Comparison of ENCODE assay signal across 16 cellular contexts in the genomic region with DNA sequence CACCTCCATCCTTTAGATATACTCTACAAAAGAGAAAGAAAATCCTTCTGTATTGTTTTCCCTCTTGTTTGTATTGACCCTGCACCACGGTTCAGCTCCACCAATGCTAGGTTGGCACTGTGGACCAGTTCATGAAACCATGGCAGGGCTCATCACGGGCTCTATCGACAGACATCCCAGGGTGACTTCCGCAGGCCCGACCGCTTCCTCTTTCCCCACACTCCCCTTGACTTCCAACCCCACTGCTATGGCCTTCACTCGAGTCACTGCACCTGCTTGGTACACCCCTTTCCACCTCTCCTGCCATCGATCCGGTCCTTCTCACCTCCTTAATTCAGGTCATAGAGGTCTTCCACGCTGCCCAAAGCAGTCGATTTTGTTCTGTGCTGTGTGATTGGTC. TPM values are rescaled to one million over a fixed set of nuclear protein-coding genes. Genes with fewer than 3 reads are reported as not detected.
DNase-seq lines count a peak whose midpoint lies in the region; ATAC-seq and TF ChIP-seq lines count a peak whose summit lies in the region.
"Had no signal": no experiment of that assay in that cellular context is flagged by ENCODE, and none has a peak within 500 bp of the region (broad histone marks: within the 10 kb centered on the region; RNA-seq: fewer than 3 reads in every experiment).

No MANE protein-coding gene starts in this region.

- no peak for TF ChIP-seq POLR2A in gastrocnemius medialis (IDR thresholded peaks at IDR 0.05)

- DNase-seq in T-helper 2 cell treated with Interferon-gamma antibody and Interleukin-4, amounts not matched to agents 5 μg/mL and 100 μg/mL, for 36 hours (ENCODE audit: low spot score) = no peak
- no peak for DNase-seq in T-helper 2 cell
- peak; percentile 3 for DNase-seq in SK-N-DZ (ENCODE audit: low spot score)
- no peak for DNase-seq in central memory CD8-positive, alpha-beta T cell (ENCODE audit: low spot score in 2 of 2)
- no peak for DNase-seq in gastrocnemius medialis
- no peak for DNase-seq in DMS 273 (lab: John Stamatoyannopoulos, UW; ENCODE audit: unreplicated experiment)
- DNase-seq: 8988T; activated naive CD4-positive, alpha-beta T cell treated with anti-CD3 and anti-CD28 coated beads, Interleukin-2, amount 10 ng/mL, durations not matched to agents 7 days and 5 days; hypothalamus; NCI-H1092 treated with DMSO at 0.1 percent for 48 hours; ovary had no signal

- no peaks in the 10 kb centered on the region for H3K27me3 Mint-ChIP-seq in T-helper 2 cell treated with Interferon-gamma antibody and Interleukin-4, amounts not matched to agents 5 μg/mL and 100 μg/mL, for 36 hours (ENCODE audit: low read depth)
- no peaks in the 10 kb centered on the region for H3K27me3 Mint-ChIP-seq in central memory CD8-positive, alpha-beta T cell
- H3K27me3 Mint-ChIP-seq in stimulated activated memory B cell treated with anti-CD40 and anti-IgM and Interleukin-4, amounts not matched to agents 10 μg/mL and 1 μg/mL and 100 μg/mL, for 72 hours = no peaks in the 10 kb centered on the region
- H3K27me3 Mint-ChIP-seq: activated naive CD4-positive, alpha-beta T cell treated with anti-CD3 and anti-CD28 coated beads, Interleukin-2, amount 10 ng/mL, durations not matched to agents 7 days and 5 days had no signal

- ATAC-seq in central memory CD8-positive, alpha-beta T cell (replicated peaks; ENCODE audit: extremely low read depth, poor library complexity, severe bottlenecking) = no peak
- peak; percentile 51 for ATAC-seq in stimulated activated memory B cell treated with anti-CD40 and anti-IgM and Interleukin-4, amounts not matched to agents 10 μg/mL and 1 μg/mL and 100 μg/mL, for 72 hours
- ATAC-seq in gastrocnemius medialis (no peak), GM19035 (IDR thresholded peaks at IDR 0.05; ENCODE audit: unreplicated experiment) (no peak)
- ATAC-seq: HCT116 had no signal

- no peaks in the 10 kb centered on the region for H3K27me3 ChIP-seq in gastrocnemius medialis
- H3K27me3 ChIP-seq: esophagus muscularis mucosa, ovary, suprapubic skin had no signal

- no peaks in the 10 kb centered on the region for H3K9me3 Mint-ChIP-seq in T-helper 2 cell treated with Interferon-gamma antibody and Interleukin-4, amounts not matched to agents 5 μg/mL and 100 μg/mL, for 36 hours
- no peaks in the 10 kb centered on the region for H3K9me3 Mint-ChIP-seq in central memory CD8-positive, alpha-beta T cell
- H3K9me3 Mint-ChIP-seq in stimulated activated memory B cell treated with anti-CD40 and anti-IgM and Interleukin-4, amounts not matched to agents 10 μg/mL and 1 μg/mL and 100 μg/mL, for 72 hours = peaks cover 5% of the 10 kb centered on the region
- H3K9me3 Mint-ChIP-seq: activated naive CD4-positive, alpha-beta T cell treated with anti-CD3 and anti-CD28 coated beads, Interleukin-2, amount 10 ng/mL, durations not matched to agents 7 days and 5 days had no signal

- H3K4me3 ChIP-seq in gastrocnemius medialis = no peak overlapping the region
- H3K4me3 ChIP-seq: esophagus muscularis mucosa, ovary, suprapubic skin had no signal

- intact Hi-C loops in gastrocnemius medialis (cut with DNase I; ENCODE audit: low total_unique reads) = no loop called here

- peaks cover 0 to 62% of the 10 kb centered on the region in 2 donors for H3K36me3 ChIP-seq in gastrocnemius medialis
- H3K36me3 ChIP-seq: ovary had no signal

- H3K27ac Mint-ChIP-seq in T-helper 2 cell treated with Interferon-gamma antibody and Interleukin-4, amounts not matched to agents 5 μg/mL and 100 μg/mL, for 36 hours = peak overlapping the region; percentile 74
- peak overlapping the region; percentile 89 for H3K27ac Mint-ChIP-seq in central memory CD8-positive, alpha-beta T cell (ENCODE audit: low read depth)
- H3K27ac Mint-ChIP-seq in stimulated activated memory B cell treated with anti-CD40 and anti-IgM and Interleukin-4, amounts not matched to agents 10 μg/mL and 1 μg/mL and 100 μg/mL, for 72 hours = peak overlapping the region; percentile 82
- H3K27ac Mint-ChIP-seq: activated naive CD4-positive, alpha-beta T cell treated with anti-CD3 and anti-CD28 coated beads, Interleukin-2, amount 10 ng/mL, durations not matched to agents 7 days and 5 days had no signal

- no peak overlapping the region for H3K27ac ChIP-seq in gastrocnemius medialis
- H3K27ac ChIP-seq: ovary, suprapubic skin had no signal

- no peak for TF ChIP-seq CTCF in gastrocnemius medialis (IDR thresholded peaks at IDR 0.05 in 4 of 5, conservative IDR thresholded peaks at IDR 0.05 in 1 of 5)

- H3K4me1 ChIP-seq in gastrocnemius medialis = no peaks in the 10 kb centered on the region
- H3K4me1 ChIP-seq: suprapubic skin had no signal

- peaks cover 55% of the 10 kb centered on the region for H3K36me3 Mint-ChIP-seq in T-helper 2 cell treated with Interferon-gamma antibody and Interleukin-4, amounts not matched to agents 5 μg/mL and 100 μg/mL, for 36 hours (ENCODE audit: low read depth)
- H3K36me3 Mint-ChIP-seq in central memory CD8-positive, alpha-beta T cell (ENCODE audit: insufficient read depth) = peaks cover 10% of the 10 kb centered on the region
- H3K36me3 Mint-ChIP-seq in stimulated activated memory B cell treated with anti-CD40 and anti-IgM and Interleukin-4, amounts not matched to agents 10 μg/mL and 1 μg/mL and 100 μg/mL, for 72 hours = peaks cover 54% of the 10 kb centered on the region

- H3K4me1 Mint-ChIP-seq in T-helper 2 cell treated with Interferon-gamma antibody and Interleukin-4, amounts not matched to agents 5 μg/mL and 100 μg/mL, for 36 hours (ENCODE audit: low read depth) = peaks cover 35% of the 10 kb centered on the region
- peaks cover 26% of the 10 kb centered on the region for H3K4me1 Mint-ChIP-seq in central memory CD8-positive, alpha-beta T cell
- H3K4me1 Mint-ChIP-seq in stimulated activated memory B cell treated with anti-CD40 and anti-IgM and Interleukin-4, amounts not matched to agents 10 μg/mL and 1 μg/mL and 100 μg/mL, for 72 hours = peaks cover 37% of the 10 kb centered on the region

- no peak overlapping the region for H3K4me3 Mint-ChIP-seq in T-helper 2 cell treated with Interferon-gamma antibody and Interleukin-4, amounts not matched to agents 5 μg/mL and 100 μg/mL, for 36 hours
- H3K4me3 Mint-ChIP-seq in central memory CD8-positive, alpha-beta T cell = no peak overlapping the region
- no peak overlapping the region for H3K4me3 Mint-ChIP-seq in stimulated activated memory B cell treated with anti-CD40 and anti-IgM and Interleukin-4, amounts not matched to agents 10 μg/mL and 1 μg/mL and 100 μg/mL, for 72 hours
- H3K4me3 Mint-ChIP-seq: activated naive CD4-positive, alpha-beta T cell treated with anti-CD3 and anti-CD28 coated beads, Interleukin-2, amount 10 ng/mL, durations not matched to agents 7 days and 5 days had no signal

- in situ Hi-C loops in gastrocnemius medialis (cut with MboI; ENCODE audit: low sequenced_read_pairs in 4 of 4) = loop anchor here in 1 of 4 donors (25.0 kb wide), 1 partner anchor 193 kb away; no protein-coding TSS in a partner anchor

- H3K9me3 ChIP-seq in gastrocnemius medialis = no peaks in the 10 kb centered on the region
- H3K9me3 ChIP-seq: esophagus muscularis mucosa, ovary, suprapubic skin had no signal

RNA-seq across cellular contexts. Expression of a gene that starts 21.2 kb away (rescaled TPM):
- 2.6 and 2.7 TPM in 2 replicates for polyA plus RNA-seq in SK-N-DZ (2014; cell fraction: cytosol; rRNA removed)
- polyA plus RNA-seq in SK-N-DZ (2014; cell fraction: nucleus; rRNA removed) = 1.8 and 3.1 TPM in 2 replicates
- total RNA-seq in gastrocnemius medialis = under 1 TPM; 0.04 to 0.87 (median 0.42) TPM

RNA-seq across cellular contexts. Expression of a gene that starts 56.0 kb away (rescaled TPM):
- 39.6 and 50.8 TPM in 2 replicates for polyA plus RNA-seq in SK-N-DZ (2014; cell fraction: cytosol; rRNA removed)
- 74.0 and 110 TPM in 2 replicates for polyA plus RNA-seq in SK-N-DZ (2014; cell fraction: nucleus; rRNA removed)
- 10 to 100 TPM; 36.2 to 68.7 (median 42.0) TPM for total RNA-seq in gastrocnemius medialis

RNA-seq across cellular contexts. Expression of a gene that starts 59.5 kb away (rescaled TPM):
- polyA plus RNA-seq in SK-N-DZ (2014; cell fraction: cytosol; rRNA removed) = 3.8 and 4.1 TPM in 2 replicates
- polyA plus RNA-seq in SK-N-DZ (2014; cell fraction: nucleus; rRNA removed) = 3.7 and 6.5 TPM in 2 replicates
- total RNA-seq in gastrocnemius medialis = 10 to 100 TPM in 2 of 4 donors, 1 to 10 TPM in 2; 6.9 to 13.7 (median 10.4) TPM
